Comparison of ENCODE assay signal across 9 cellular contexts in genomic region chr1:160078392-160079195, GRCh38. TPM values are rescaled to one million over a fixed set of nuclear protein-coding genes. Genes with fewer than 3 reads are reported as not detected.
DNase-seq lines count a peak whose midpoint lies in the region; ATAC-seq, FAIRE-seq and TF ChIP-seq lines count a peak whose summit lies in the region.
"Had no signal": no experiment of that assay in that cellular context is flagged by ENCODE, and none has a peak within 500 bp of the region (broad histone marks: within the 10 kb centered on the region; RNA-seq: fewer than 3 reads in every experiment).

No MANE protein-coding gene starts in this region.

- H3K4me2 ChIP-seq in DND-41 (ENCODE audit: insufficient read depth, low read length) = no peak overlapping the region

- intact Hi-C loops in activated CD8-positive, alpha-beta T cell treated with anti-CD3 and anti-CD28 coated beads for 36 hours (cut with micrococcal nuclease) = no loop called here

- no peaks in the 10 kb centered on the region for H3K4me1 ChIP-seq in DND-41 (ENCODE audit: insufficient read depth, low read length)

- peaks cover 50% of the 10 kb centered on the region for H3K27me3 Mint-ChIP-seq in activated CD8-positive, alpha-beta T cell treated with anti-CD3 and anti-CD28 coated beads for 36 hours

- peak; percentile 67 for DNase-seq in DND-41
- peak; percentile 94 for DNase-seq in H54 (ENCODE audit: insufficient read length, low spot score)
- DNase-seq in NCI-H187 (lab: John Stamatoyannopoulos, UW) = peak; percentile 29 to 31
- DNase-seq in activated CD8-positive, alpha-beta T cell treated with anti-CD3 and anti-CD28 coated beads for 36 hours = peak; percentile 86
- no peak for DNase-seq in epithelial cell of proximal tubule (ENCODE audit: low read depth)
- DNase-seq in nucleus accumbens (lab: John Stamatoyannopoulos, UW) = peak in 49 of 56 donors; percentile 26 to 88 (median 64)
- DNase-seq in mucosa of gallbladder (ENCODE audit: low spot score) = no peak

- H3K9me3 ChIP-seq in DND-41 (ENCODE audit: insufficient read depth, low read length, severe bottlenecking) = no peaks in the 10 kb centered on the region

- no peak overlapping the region for H3K4me3 Mint-ChIP-seq in activated CD8-positive, alpha-beta T cell treated with anti-CD3 and anti-CD28 coated beads for 36 hours

- no peak overlapping the region for H3K9ac ChIP-seq in DND-41 (ENCODE audit: low read depth, low read length)

- H3K4me3 ChIP-seq in DND-41 (ENCODE audit: low read depth in 1 of 2, low read length in 2 of 2) = no peak overlapping the region
- no peak overlapping the region for H3K4me3 ChIP-seq in epithelial cell of proximal tubule (ENCODE audit: low read depth, low read length)

- no peak overlapping the region for H3K27ac ChIP-seq in DND-41 (ENCODE audit: low read length)

- CTCF ChIA-PET in activated CD8-positive, alpha-beta T cell treated with anti-CD3 and anti-CD28 coated beads for 36 hours (lab: Charles Lee) = interaction anchor here (0.7 to 33.7 kb wide), 42 partner anchors 8 to 300 kb away, joined by 3 to 693 read pairs (median 5); partner anchors contain the start of genes ATP1A2, CASQ1, IGSF8 and IGSF9

- TF ChIP-seq CTCF in DND-41 (IDR thresholded peaks at IDR 0.05; ENCODE audit: borderline replicate concordance, extremely low read depth, low read length, poor library complexity, severe bottlenecking) = peak; percentile 90
- TF ChIP-seq CTCF in activated CD8-positive, alpha-beta T cell treated with anti-CD3 and anti-CD28 coated beads for 36 hours (IDR thresholded peaks at IDR 0.05) = peak; percentile 87
- peak; percentile 97 for TF ChIP-seq CTCF in epithelial cell of proximal tubule (conservative IDR thresholded peaks at IDR 0.05; ENCODE audit: low read depth, low read length)

- no peaks in the 10 kb centered on the region for H3K36me3 ChIP-seq in DND-41 (ENCODE audit: insufficient read depth, low read length)

- H3K36me3 Mint-ChIP-seq in activated CD8-positive, alpha-beta T cell treated with anti-CD3 and anti-CD28 coated beads for 36 hours (ENCODE audit: low read depth) = no peaks in the 10 kb centered on the region

- H2AFZ ChIP-seq in DND-41 (ENCODE audit: low read depth, low read length) = peak overlapping the region; percentile 58; the same call in 1 of the 2 replicates

- no peaks in the 10 kb centered on the region for H3K79me2 ChIP-seq in DND-41 (ENCODE audit: insufficient read depth, low read length)

- no peak for FAIRE-seq in H54 (lab: Jason Lieb, UNC)

- H3K27me3 ChIP-seq in DND-41 (ENCODE audit: insufficient read depth, low read length, poor library complexity) = peaks cover 21% of the 10 kb centered on the region

- POLR2A ChIA-PET in activated CD8-positive, alpha-beta T cell treated with anti-CD3 and anti-CD28 coated beads for 36 hours (lab: Charles Lee) = interaction anchor here (0.6 to 2.0 kb wide), 4 partner anchors 10 to 297 kb away, joined by 3 to 11 read pairs (median 4); no protein-coding TSS in a partner anchor

- ATAC-seq in DND-41 (ENCODE audit: insufficient read depth, low read depth) = peak; percentile 93
- peak; percentile 97 for ATAC-seq in activated CD8-positive, alpha-beta T cell treated with anti-CD3 and anti-CD28 coated beads for 36 hours
- no peak for ATAC-seq in HG03097 (IDR thresholded peaks at IDR 0.05; ENCODE audit: low FRiP score, unreplicated experiment)

- no peaks in the 10 kb centered on the region for H3K9me3 Mint-ChIP-seq in activated CD8-positive, alpha-beta T cell treated with anti-CD3 and anti-CD28 coated beads for 36 hours

- no peak for TF ChIP-seq POLR2A in H54 (IDR thresholded peaks at IDR 0.05; ENCODE audit: low read depth, low read length)

- peaks cover 13% of the 10 kb centered on the region for H3K4me1 Mint-ChIP-seq in activated CD8-positive, alpha-beta T cell treated with anti-CD3 and anti-CD28 coated beads for 36 hours (ENCODE audit: low read depth)

- H4K20me1 ChIP-seq in DND-41 (ENCODE audit: insufficient read depth, low read length) = no peaks in the 10 kb centered on the region

- no peak overlapping the region for H3K27ac Mint-ChIP-seq in activated CD8-positive, alpha-beta T cell treated with anti-CD3 and anti-CD28 coated beads for 36 hours

RNA-seq across cellular contexts. Expression of gene KCNJ9, which starts 2.7 kb away (rescaled TPM):
- total RNA-seq in activated CD8-positive, alpha-beta T cell treated with anti-CD3 and anti-CD28 coated beads for 36 hours = not detected
- total RNA-seq in epithelial cell of proximal tubule = not detected in 2 replicates
- total RNA-seq in mucosa of gallbladder = not detected
- total RNA-seq: T-helper 2 cell treated with Interferon-gamma antibody and Interleukin-4, amounts not matched to agents 100 ng/mL and 5 ng/mL, for 36 hours had no signal

RNA-seq across cellular contexts. Expression of gene KCNJ10, which starts 8.6 kb away (rescaled TPM):
- total RNA-seq in activated CD8-positive, alpha-beta T cell treated with anti-CD3 and anti-CD28 coated beads for 36 hours = under 1 TPM; 0.14 to 0.29 TPM
- total RNA-seq in epithelial cell of proximal tubule (not detected in 2 replicates), mucosa of gallbladder (not detected)
- total RNA-seq: T-helper 2 cell treated with Interferon-gamma antibody and Interleukin-4, amounts not matched to agents 100 ng/mL and 5 ng/mL, for 36 hours had no signal

RNA-seq across cellular contexts. Expression of gene IGSF8, which starts 19.8 kb away (rescaled TPM):
- total RNA-seq in activated CD8-positive, alpha-beta T cell treated with anti-CD3 and anti-CD28 coated beads for 36 hours = 10 to 100 TPM; 48.0 to 49.5 TPM
- total RNA-seq in epithelial cell of proximal tubule (28.4 and 33.3 TPM in 2 replicates), mucosa of gallbladder (81.7 TPM)

RNA-seq across cellular contexts. Expression of gene ATP1A2, which starts 37.0 kb away (rescaled TPM):
- not detected for total RNA-seq in activated CD8-positive, alpha-beta T cell treated with anti-CD3 and anti-CD28 coated beads for 36 hours
- total RNA-seq in epithelial cell of proximal tubule (not detected in 2 replicates), mucosa of gallbladder (18.6 TPM)
- total RNA-seq: T-helper 2 cell treated with Interferon-gamma antibody and Interleukin-4, amounts not matched to agents 100 ng/mL and 5 ng/mL, for 36 hours had no signal

RNA-seq across cellular contexts. Expression of gene PIGM, which starts 46.8 kb away (rescaled TPM):
- 1 to 10 TPM; 3.9 to 4.0 TPM for total RNA-seq in activated CD8-positive, alpha-beta T cell treated with anti-CD3 and anti-CD28 coated beads for 36 hours
- total RNA-seq in epithelial cell of proximal tubule = 2.2 and 2.5 TPM in 2 replicates
- 7.9 TPM for total RNA-seq in mucosa of gallbladder

Comparison
In these comparisons a context has a peak if more than half of its experiments do, and no peak if none do; other contexts are left out.
1. DNase-seq: peak in DND-41 (single experiment), H54 (single experiment), NCI-H187 (2 of 2), activated CD8-positive, alpha-beta T cell treated with anti-CD3 and anti-CD28 coated beads for 36 hours (single experiment) and nucleus accumbens (49 of 56); none in epithelial cell of proximal tubule (single experiment) and mucosa of gallbladder (single experiment).
2. Peak in every context shown above with its lines, with median percentiles within 50 percentile points of each other: CTCF ChIP-seq.